Comparison of ENCODE assay signal across 14 cellular contexts in the genomic region with DNA sequence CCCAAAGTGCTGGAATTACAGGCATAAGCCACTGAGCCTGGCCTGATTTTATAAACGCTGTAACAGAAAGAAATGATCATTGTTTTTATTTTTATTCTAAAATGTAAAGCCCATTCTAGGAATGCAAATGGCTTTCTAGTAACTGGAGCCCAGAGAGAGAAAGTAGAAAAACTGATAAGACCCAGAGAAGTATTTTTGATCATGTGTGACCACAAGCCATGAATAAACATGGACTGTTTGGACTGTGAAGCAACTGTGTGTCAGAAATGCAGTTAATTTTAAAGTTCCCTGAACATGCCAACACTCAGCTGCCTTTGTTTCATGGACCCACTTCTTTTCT. TPM values are rescaled to one million over a fixed set of nuclear protein-coding genes. Genes with fewer than 3 reads are reported as not detected.
A peak's percentile ranks its signal among the peaks of the same experiment; 100 is the strongest.
DNase-seq lines count a peak whose midpoint lies in the region; ATAC-seq and TF ChIP-seq lines count a peak whose summit lies in the region.
"Had no signal": no experiment of that assay in that cellular context is flagged by ENCODE, and none has a peak within 500 bp of the region (broad histone marks: within the 10 kb centered on the region; RNA-seq: fewer than 3 reads in every experiment).

No MANE protein-coding gene starts in this region.

- peaks cover 7% of the 10 kb centered on the region for H3K4me1 ChIP-seq in HEK293 (ENCODE audit: control insufficient read depth, insufficient read depth, low read length)

- ATAC-seq in activated T-helper 17 cell treated with anti-CD3 and anti-CD28 coated beads, Interleukin-2, amount 50 U/mL, for 72 hours (replicated peaks), result no peak
- ATAC-seq in left ventricle myocardium superior (peak; percentile 41), GM21529 (IDR thresholded peaks at IDR 0.05; ENCODE audit: unreplicated experiment) (no peak), GM18907 (IDR thresholded peaks at IDR 0.05; ENCODE audit: unreplicated experiment) (no peak)
- no peak for ATAC-seq in stimulated activated effector memory CD8-positive, alpha-beta T cell treated with anti-CD3 and anti-CD28 coated beads, Interleukin-12 subunit alpha, Interleukin-12 subunit beta, amount 100 ng/mL, for 72 hours

- no peaks in the 10 kb centered on the region for H3K9me3 Mint-ChIP-seq in activated T-helper 17 cell treated with anti-CD3 and anti-CD28 coated beads, Interleukin-2, amount 50 U/mL, for 72 hours
- no peaks in the 10 kb centered on the region for H3K9me3 Mint-ChIP-seq in stimulated activated effector memory CD8-positive, alpha-beta T cell treated with anti-CD3 and anti-CD28 coated beads, Interleukin-12 subunit alpha, Interleukin-12 subunit beta, amount 100 ng/mL, for 72 hours

- H3K4me3 Mint-ChIP-seq in activated T-helper 17 cell treated with anti-CD3 and anti-CD28 coated beads, Interleukin-2, amount 50 U/mL, for 72 hours, result peak overlapping the region; percentile 34
- H3K4me3 Mint-ChIP-seq in stimulated activated effector memory CD8-positive, alpha-beta T cell treated with anti-CD3 and anti-CD28 coated beads, Interleukin-12 subunit alpha, Interleukin-12 subunit beta, amount 100 ng/mL, for 72 hours, result peak overlapping the region; percentile 18

- H3K27ac Mint-ChIP-seq in activated T-helper 17 cell treated with anti-CD3 and anti-CD28 coated beads, Interleukin-2, amount 50 U/mL, for 72 hours, result no peak overlapping the region
- H3K27ac Mint-ChIP-seq in stimulated activated effector memory CD8-positive, alpha-beta T cell treated with anti-CD3 and anti-CD28 coated beads, Interleukin-12 subunit alpha, Interleukin-12 subunit beta, amount 100 ng/mL, for 72 hours, result peak overlapping the region; percentile 36

- H3K4me3 ChIP-seq in HEK293 (ENCODE audit: low read depth, low read length), result no peak overlapping the region

- no peaks in the 10 kb centered on the region for H3K36me3 ChIP-seq in HEK293 (ENCODE audit: control insufficient read depth in 2 of 2, insufficient read depth in 1 of 2, low read length in 2 of 2)

- no peaks in the 10 kb centered on the region for H3K27me3 Mint-ChIP-seq in activated T-helper 17 cell treated with anti-CD3 and anti-CD28 coated beads, Interleukin-2, amount 50 U/mL, for 72 hours

- POLR2A ChIA-PET in HEK293 (lab: Yijun Ruan, JAX), result no interaction called here

- DNase-seq in left ventricle myocardium superior (no peak), HT-29 (ENCODE audit: low spot score) (no peak), islet precursor cell (no peak)
- DNase-seq in stimulated activated effector memory CD8-positive, alpha-beta T cell treated with anti-CD3 and anti-CD28 coated beads, Interleukin-12 subunit alpha, Interleukin-12 subunit beta, amount 100 ng/mL, for 72 hours (ENCODE audit: low spot score in 2 of 2), result no peak
- DNase-seq: activated CD4-positive, alpha-beta T cell treated with anti-CD3 and anti-CD28 coated beads for 4 hours; activated naive CD4-positive, alpha-beta T cell; KG1; NCI-H1930; NK-92 treated with Interleukin-12 subunit alpha and Interleukin-12 subunit beta, amount 100 ng/mL, for 24 hours; stimulated activated CD4-positive, alpha-beta T cell treated with anti-CD3 and anti-CD28 coated beads, Interleukin-4, amount 100 ng/mL, for 1 hour had no signal

- TF ChIP-seq CTCF in HEK293 (tag by site-specific recombination; IDR thresholded peaks at IDR 0.05), result no peak

- H3K4me1 Mint-ChIP-seq in activated T-helper 17 cell treated with anti-CD3 and anti-CD28 coated beads, Interleukin-2, amount 50 U/mL, for 72 hours, result peaks cover 4% of the 10 kb centered on the region
- peaks cover 28% of the 10 kb centered on the region for H3K4me1 Mint-ChIP-seq in stimulated activated effector memory CD8-positive, alpha-beta T cell treated with anti-CD3 and anti-CD28 coated beads, Interleukin-12 subunit alpha, Interleukin-12 subunit beta, amount 100 ng/mL, for 72 hours

- H3K9me3 ChIP-seq in HEK293 (ENCODE audit: control insufficient read depth, insufficient read depth, low read depth, low read length), result no peaks in the 10 kb centered on the region

- peaks cover under 1% of the 10 kb centered on the region for H3K36me3 Mint-ChIP-seq in activated T-helper 17 cell treated with anti-CD3 and anti-CD28 coated beads, Interleukin-2, amount 50 U/mL, for 72 hours (ENCODE audit: low read depth)
- peaks cover 7% of the 10 kb centered on the region for H3K36me3 Mint-ChIP-seq in stimulated activated effector memory CD8-positive, alpha-beta T cell treated with anti-CD3 and anti-CD28 coated beads, Interleukin-12 subunit alpha, Interleukin-12 subunit beta, amount 100 ng/mL, for 72 hours

- intact Hi-C loops in left ventricle myocardium superior (cut with micrococcal nuclease), result no loop called here

- H3K27ac ChIP-seq in HEK293 (ENCODE audit: extremely low read depth, low read depth, low read length), result peak overlapping the region; percentile 21; the same call in 1 of the 2 replicates

- CTCF ChIA-PET in HEK293 (lab: Yijun Ruan, JAX), result no interaction called here

TF ChIP-seq in HEK293, 187 proteins besides CTCF, POLR2A, EP300 and RAD21 (continues in another document):
- no peak for TF ChIP-seq ZNF449 (tag by site-specific recombination; IDR thresholded peaks at IDR 0.05)
- no peak for TF ChIP-seq ZNF23 (tag by site-specific recombination; IDR thresholded peaks at IDR 0.05; ENCODE audit: borderline replicate concordance)
- no peak for TF ChIP-seq ZFP69B (tag by site-specific recombination; IDR thresholded peaks at IDR 0.05)
- no peak for TF ChIP-seq ZNF311 (tag by site-specific recombination; IDR thresholded peaks at IDR 0.05; ENCODE audit: borderline replicate concordance)
- TF ChIP-seq BCL11B (tag by site-specific recombination; IDR thresholded peaks at IDR 0.05; ENCODE audit: low read depth), result no peak
- TF ChIP-seq ZFP41 (tag by site-specific recombination; IDR thresholded peaks at IDR 0.05; ENCODE audit: borderline replicate concordance), result no peak
- TF ChIP-seq ZNF266 (tag by site-specific recombination; IDR thresholded peaks at IDR 0.05; ENCODE audit: low read depth), result no peak
- no peak for TF ChIP-seq ZXDB (tag by site-specific recombination; IDR thresholded peaks at IDR 0.05)
- no peak for TF ChIP-seq KLF16 (tag by site-specific recombination; IDR thresholded peaks at IDR 0.05)
- TF ChIP-seq ZNF473 (tag by site-specific recombination; IDR thresholded peaks at IDR 0.05), result no peak
- TF ChIP-seq SCRT1 (tag by site-specific recombination; IDR thresholded peaks at IDR 0.05; ENCODE audit: borderline replicate concordance), result no peak
- TF ChIP-seq, protein P1, sequence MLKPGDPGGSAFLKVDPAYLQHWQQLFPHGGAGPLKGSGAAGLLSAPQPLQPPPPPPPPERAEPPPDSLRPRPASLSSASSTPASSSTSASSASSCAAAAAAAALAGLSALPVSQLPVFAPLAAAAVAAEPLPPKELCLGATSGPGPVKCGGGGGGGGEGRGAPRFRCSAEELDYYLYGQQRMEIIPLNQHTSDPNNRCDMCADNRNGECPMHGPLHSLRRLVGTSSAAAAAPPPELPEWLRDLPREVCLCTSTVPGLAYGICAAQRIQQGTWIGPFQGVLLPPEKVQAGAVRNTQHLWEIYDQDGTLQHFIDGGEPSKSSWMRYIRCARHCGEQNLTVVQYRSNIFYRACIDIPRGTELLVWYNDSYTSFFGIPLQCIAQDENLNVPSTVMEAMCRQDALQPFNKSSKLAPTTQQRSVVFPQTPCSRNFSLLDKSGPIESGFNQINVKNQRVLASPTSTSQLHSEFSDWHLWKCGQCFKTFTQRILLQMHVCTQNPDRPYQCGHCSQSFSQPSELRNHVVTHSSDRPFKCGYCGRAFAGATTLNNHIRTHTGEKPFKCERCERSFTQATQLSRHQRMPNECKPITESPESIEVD (tag by site-specific recombination; IDR thresholded peaks at IDR 0.05), result 0 out of 2 replicates have a peak, but pooled peaks have one; percentile 8
- no peak for TF ChIP-seq ZNF776 (tag by site-specific recombination; IDR thresholded peaks at IDR 0.05; ENCODE audit: borderline replicate concordance)
- peak; percentile 87 for TF ChIP-seq BCL6B (tag by site-specific recombination; IDR thresholded peaks at IDR 0.05)

RNA-seq across cellular contexts. Expression of gene EIF2B3, which starts 39.7 kb away (rescaled TPM):
- total RNA-seq in activated T-helper 17 cell treated with anti-CD3 and anti-CD28 coated beads, Interleukin-2, amount 50 U/mL, for 72 hours, result 10 to 100 TPM; 20.1 to 44.2 TPM
- total RNA-seq in left ventricle myocardium superior, result 41.5 TPM
- total RNA-seq in HT-29 (2014; rRNA removed; shearing (Covaris generic)), result 13.1 and 14.6 TPM in 2 replicates
